In genomic region chr5:172749881-172750608, GRCh38 we compare ENCODE assay signal across 14 cellular contexts. TPM values are rescaled to one million over a fixed set of nuclear protein-coding genes. Genes with fewer than 3 reads are reported as not detected.
DNase-seq lines count a peak whose midpoint lies in the region; ATAC-seq lines count a peak whose summit lies in the region.
"Had no signal": no experiment of that assay in that cellular context is flagged by ENCODE, and none has a peak within 500 bp of the region (broad histone marks: within the 10 kb centered on the region; RNA-seq: fewer than 3 reads in every experiment).

No MANE protein-coding gene starts in this region.

- H3K9ac ChIP-seq in rectal smooth muscle tissue (ENCODE audit: low read length): no peak overlapping the region

- ATAC-seq in HG02623 (IDR thresholded peaks at IDR 0.05; ENCODE audit: unreplicated experiment): no peak
- ATAC-seq: stimulated activated naive CD8-positive, alpha-beta T cell treated with anti-CD3 and anti-CD28 coated beads, Interleukin-15, amount 100 ng/mL, for 72 hours had no signal

- no peaks in the 10 kb centered on the region for H3K36me3 ChIP-seq in rectal smooth muscle tissue (ENCODE audit: control insufficient read depth, insufficient read depth, low read length)

- no peak overlapping the region for H3K4me3 ChIP-seq in rectal smooth muscle tissue (ENCODE audit: low read length)

- DNase-seq in EH (ENCODE audit: low read depth) (peak; percentile 86), dermis blood vessel endothelial cell (peak; percentile 18), NCI-H345 (lab: John Stamatoyannopoulos, UW) (no peak)
- no peak for DNase-seq in activated T-cell treated with anti-CD3 and anti-CD28 coated beads, Interleukin-2, amount 50 U/mL, for 1 hour
- no peak for DNase-seq in stimulated activated CD4-positive, alpha-beta T cell treated with anti-CD3 and anti-CD28 coated beads, Interleukin-15, amount 100 ng/mL, for 24 hours
- DNase-seq: activated CD4-positive, alpha-beta T cell treated with anti-CD3 and anti-CD28 coated beads, Interleukin-2, amount 10 ng/mL, durations not matched to agents 7 days and 5 days; activated gamma-delta T cell; cortex of kidney; NCI-H1436; stimulated activated CD4-positive, alpha-beta T cell treated with anti-CD3 and anti-CD28 coated beads, Interleukin-2, amount 100 ng/mL, for 24 hours; stimulated activated naive CD8-positive, alpha-beta T cell treated with anti-CD3 and anti-CD28 coated beads, Interleukin-15, amount 100 ng/mL, for 72 hours had no signal

- H3K27me3 ChIP-seq in layer of hippocampus (ENCODE audit: control insufficient read depth, insufficient read depth, low read length) (no peaks in the 10 kb centered on the region), rectal smooth muscle tissue (ENCODE audit: control insufficient read depth, insufficient read depth, low read length) (no peaks in the 10 kb centered on the region)

- peak overlapping the region; percentile 32 for H3K27ac ChIP-seq in layer of hippocampus (ENCODE audit: low read depth, low read length)
- H3K27ac ChIP-seq in rectal smooth muscle tissue (ENCODE audit: low read depth, low read length): peak overlapping the region; percentile 85

- H3K4me1 ChIP-seq in rectal smooth muscle tissue (ENCODE audit: control insufficient read depth, insufficient read depth, low read length): peaks cover 32% of the 10 kb centered on the region

RNA-seq across cellular contexts. Expression of gene DUSP1, which starts 20.9 kb away (rescaled TPM):
- 105 and 303 TPM in 2 replicates for total RNA-seq in dermis blood vessel endothelial cell

Comparison
In these comparisons a context has a peak if more than half of its experiments do, and no peak if none do; other contexts are left out.
1. DNase-seq: peak in EH (single experiment) and dermis blood vessel endothelial cell (single experiment); none in activated T-cell treated with anti-CD3 and anti-CD28 coated beads, Interleukin-2, amount 50 U/mL, for 1 hour (single experiment), NCI-H345 (single experiment) and stimulated activated CD4-positive, alpha-beta T cell treated with anti-CD3 and anti-CD28 coated beads, Interleukin-15, amount 100 ng/mL, for 24 hours (single experiment).